In genomic region chr19:46585539-46585938, GRCh38 we compare ENCODE assay signal across 10 cellular contexts. TPM values are rescaled to one million over a fixed set of nuclear protein-coding genes. Genes with fewer than 3 reads are reported as not detected.
"Had no signal": no experiment of that assay in that cellular context is flagged by ENCODE, and none has a peak within 500 bp of the region (broad histone marks: within the 10 kb centered on the region; RNA-seq: fewer than 3 reads in every experiment).

No MANE protein-coding gene starts in this region.

- H3K4me3 ChIP-seq: GM23338 had no signal

- H3K27ac ChIP-seq: HL-60 had no signal

- H2AFZ ChIP-seq: GM23338 had no signal

- DNase-seq: H9, HCEC 1CT, Kasumi-1, KG1 had no signal

- ATAC-seq: GM23338 had no signal

- FAIRE-seq: H1, H54 had no signal

- H3K4me2 ChIP-seq: GM23338 had no signal

RNA-seq across cellular contexts. Expression of gene PTGIR, which starts 39.4 kb away (rescaled TPM):
- total RNA-seq: GM23338, H1, H9 had no signal
- polyA plus RNA-seq: GM23338 had no signal

RNA-seq across cellular contexts. Expression of gene GNG8, which starts 50.5 kb away (rescaled TPM):
- total RNA-seq: GM23338, H1, H9, HT1080 had no signal
- polyA plus RNA-seq: H1, IgD-negative memory B cell had no signal
